In the genomic region with DNA sequence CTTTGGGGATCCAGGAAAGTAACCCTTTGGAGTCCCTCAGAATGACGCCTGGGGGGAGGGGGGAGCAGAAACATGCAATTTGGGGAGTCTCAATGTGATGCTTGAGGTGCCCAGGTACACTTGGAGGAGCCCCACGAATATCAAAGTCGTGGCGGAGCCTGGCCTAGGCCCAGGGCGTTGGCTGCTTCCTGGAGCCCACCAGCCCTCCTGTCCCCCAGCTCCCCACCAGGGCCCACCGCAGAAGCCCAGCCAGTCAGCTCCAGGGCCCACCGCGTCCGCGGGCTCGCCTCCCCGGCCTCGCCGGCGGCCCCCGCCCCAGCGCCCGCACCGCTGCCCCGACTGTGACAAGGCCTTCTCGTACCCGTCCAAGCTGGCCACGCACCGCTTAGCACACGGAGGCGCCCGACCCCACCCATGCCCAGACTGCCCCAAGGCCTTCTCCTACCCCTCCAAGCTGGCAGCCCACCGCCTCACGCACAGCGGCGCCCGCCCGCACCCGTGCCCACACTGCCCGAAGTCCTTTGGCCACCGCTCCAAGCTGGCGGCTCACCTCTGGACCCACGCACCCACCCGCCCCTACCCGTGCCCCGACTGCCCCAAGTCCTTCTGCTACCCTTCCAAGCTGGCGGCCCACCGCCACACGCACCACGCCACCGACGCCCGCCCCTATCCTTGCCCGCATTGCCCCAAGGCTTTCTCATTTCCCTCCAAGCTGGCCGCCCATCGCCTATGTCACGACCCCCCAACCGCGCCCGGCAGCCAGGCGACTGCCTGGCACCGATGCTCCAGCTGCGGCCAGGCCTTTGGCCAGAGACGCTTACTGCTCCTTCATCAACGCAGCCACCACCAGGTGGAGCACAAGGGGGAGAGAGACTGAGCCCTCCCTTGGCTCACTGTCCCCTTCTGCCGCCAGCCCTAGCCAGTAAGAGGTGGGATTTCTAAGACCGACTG, we compare ENCODE assay signal across 1 cellular context.
TF ChIP-seq lines count a peak whose summit lies in the region.

No MANE protein-coding gene starts in this region.

TF ChIP-seq in IMR-90, 13 proteins besides CTCF, POLR2A, EP300 and RAD21:
- TF ChIP-seq RCOR1 (IDR thresholded peaks at IDR 0.05; ENCODE audit: insufficient replicate concordance, low read length): no peak
- TF ChIP-seq, protein P1, sequence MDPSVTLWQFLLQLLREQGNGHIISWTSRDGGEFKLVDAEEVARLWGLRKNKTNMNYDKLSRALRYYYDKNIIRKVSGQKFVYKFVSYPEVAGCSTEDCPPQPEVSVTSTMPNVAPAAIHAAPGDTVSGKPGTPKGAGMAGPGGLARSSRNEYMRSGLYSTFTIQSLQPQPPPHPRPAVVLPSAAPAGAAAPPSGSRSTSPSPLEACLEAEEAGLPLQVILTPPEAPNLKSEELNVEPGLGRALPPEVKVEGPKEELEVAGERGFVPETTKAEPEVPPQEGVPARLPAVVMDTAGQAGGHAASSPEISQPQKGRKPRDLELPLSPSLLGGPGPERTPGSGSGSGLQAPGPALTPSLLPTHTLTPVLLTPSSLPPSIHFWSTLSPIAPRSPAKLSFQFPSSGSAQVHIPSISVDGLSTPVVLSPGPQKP (IDR thresholded peaks at IDR 0.05; ENCODE audit: borderline replicate concordance, low read depth, low read length): no peak
- peak; percentile 68 for TF ChIP-seq SMC3 (IDR thresholded peaks at IDR 0.05; ENCODE audit: low read depth, low read length)
- TF ChIP-seq BHLHE40 (IDR thresholded peaks at IDR 0.05; ENCODE audit: low read depth, low read length): no peak
